In the genomic region with DNA sequence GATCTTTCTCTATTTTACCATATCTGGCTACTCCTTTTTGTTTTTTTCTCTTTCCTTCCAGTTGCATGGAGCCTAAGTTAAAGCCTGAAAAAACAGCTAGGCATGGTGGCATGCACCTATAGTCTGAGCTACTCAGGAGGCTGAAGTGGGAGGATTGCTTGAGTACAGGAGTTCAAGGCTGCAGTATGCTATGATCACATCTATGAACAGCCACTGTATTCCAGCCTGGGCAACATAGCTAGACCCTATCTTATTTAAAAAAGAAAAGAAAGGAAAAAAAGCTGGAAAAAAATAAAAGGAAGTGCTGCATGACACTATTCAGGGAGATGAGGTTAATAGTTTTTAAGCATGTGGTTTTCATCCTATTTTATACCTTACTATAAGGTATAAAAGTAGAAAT, we compare ENCODE assay signal across 28 cellular contexts. TPM values are rescaled to one million over a fixed set of nuclear protein-coding genes. Genes with fewer than 3 reads are reported as not detected.
DNase-seq lines count a peak whose midpoint lies in the region; ATAC-seq and TF ChIP-seq lines count a peak whose summit lies in the region.
"Had no signal": no experiment of that assay in that cellular context is flagged by ENCODE, and none has a peak within 500 bp of the region (broad histone marks: within the 10 kb centered on the region; RNA-seq: fewer than 3 reads in every experiment).

No MANE protein-coding gene starts in this region.

- peaks cover 2% of the 10 kb centered on the region for H3K36me3 Mint-ChIP-seq in activated naive CD8-positive, alpha-beta T cell treated with anti-CD3 and anti-CD28 coated beads, Interleukin-2, amount 50 U/mL, for 24 hours (ENCODE audit: low read depth)
- H3K36me3 Mint-ChIP-seq in activated naive CD8-positive, alpha-beta T cell treated with anti-CD3 and anti-CD28 coated beads for 36 hours, result peaks cover 2% of the 10 kb centered on the region
- no peaks in the 10 kb centered on the region for H3K36me3 Mint-ChIP-seq in memory B cell
- H3K36me3 Mint-ChIP-seq: immature natural killer cell had no signal

- no peak for ATAC-seq in activated naive CD8-positive, alpha-beta T cell treated with anti-CD3 and anti-CD28 coated beads, Interleukin-2, amount 50 U/mL, for 24 hours
- no peak for ATAC-seq in memory B cell (ENCODE audit: low read depth)
- ATAC-seq: activated naive CD4-positive, alpha-beta T cell treated with anti-CD3 and anti-CD28 coated beads, Interleukin-2, amount 50 U/mL, for 72 hours; stimulated activated naive CD8-positive, alpha-beta T cell treated with anti-CD3 and anti-CD28 coated beads, Interleukin-15, amount 100 ng/mL, for 72 hours had no signal

- no peak overlapping the region for H3K27ac ChIP-seq in SU-DHL-6 (ENCODE audit: low read depth, low read length)
- H3K27ac ChIP-seq in breast epithelium, result no peak overlapping the region
- H3K27ac ChIP-seq: left ventricle myocardium inferior, Peyer's patch, SJCRH30, tibial artery had no signal

- H3K9me3 Mint-ChIP-seq in activated naive CD8-positive, alpha-beta T cell treated with anti-CD3 and anti-CD28 coated beads, Interleukin-2, amount 50 U/mL, for 24 hours, result no peaks in the 10 kb centered on the region
- H3K9me3 Mint-ChIP-seq in activated naive CD8-positive, alpha-beta T cell treated with anti-CD3 and anti-CD28 coated beads for 36 hours, result no peaks in the 10 kb centered on the region
- H3K9me3 Mint-ChIP-seq in memory B cell, result no peaks in the 10 kb centered on the region
- H3K9me3 Mint-ChIP-seq: activated CD4-positive, alpha-beta T cell treated with anti-CD3 and anti-CD28 coated beads, Interleukin-2, amount 10 ng/mL, durations not matched to agents 7 days and 5 days; activated naive CD4-positive, alpha-beta T cell treated with anti-CD3 and anti-CD28 coated beads, Interleukin-2, amount 50 U/mL, for 72 hours; activated T-helper 1 cell treated with anti-CD3 and anti-CD28 coated beads, Interleukin-12 subunit alpha, Interleukin-12 subunit beta, Interleukin-2, Interleukin-4 antibody, amounts not matched to agents 30 ng/mL and 10 ng/mL and 1 ng/mL, durations not matched to agents 14 hours and 24 hours and 36 hours; immature natural killer cell; stimulated activated naive CD8-positive, alpha-beta T cell treated with anti-CD3 and anti-CD28 coated beads, Interleukin-15, amount 100 ng/mL, for 72 hours had no signal

- H3K4me2 ChIP-seq in SU-DHL-6 (ENCODE audit: low read depth, low read length, poor library complexity, severe bottlenecking), result peak overlapping the region; percentile 21

- H3K9ac ChIP-seq in SU-DHL-6 (ENCODE audit: low read length), result no peak overlapping the region

- no peaks in the 10 kb centered on the region for H3K4me1 ChIP-seq in breast epithelium

- no peaks in the 10 kb centered on the region for H3K9me2 ChIP-seq in SU-DHL-6 (replicated peaks; ENCODE audit: insufficient read depth, low read length)

- TF ChIP-seq CTCF in SU-DHL-6 (IDR thresholded peaks at IDR 0.05; ENCODE audit: insufficient read depth, low read length, poor library complexity, severe bottlenecking) (no peak), breast epithelium (IDR thresholded peaks at IDR 0.05) (no peak)

- peaks cover 9% of the 10 kb centered on the region for H3K79me2 ChIP-seq in SU-DHL-6 (ENCODE audit: insufficient read depth, low read length)

- peak overlapping the region; percentile 3 for H3K4me3 Mint-ChIP-seq in activated naive CD8-positive, alpha-beta T cell treated with anti-CD3 and anti-CD28 coated beads, Interleukin-2, amount 50 U/mL, for 24 hours
- H3K4me3 Mint-ChIP-seq in activated naive CD8-positive, alpha-beta T cell treated with anti-CD3 and anti-CD28 coated beads for 36 hours, result no peak overlapping the region
- H3K4me3 Mint-ChIP-seq in memory B cell, result no peak overlapping the region
- H3K4me3 Mint-ChIP-seq: activated CD4-positive, alpha-beta T cell treated with anti-CD3 and anti-CD28 coated beads, Interleukin-2, amount 10 ng/mL, durations not matched to agents 7 days and 5 days; activated T-helper 1 cell treated with anti-CD3 and anti-CD28 coated beads, Interleukin-12 subunit alpha, Interleukin-12 subunit beta, Interleukin-2, Interleukin-4 antibody, amounts not matched to agents 30 ng/mL and 10 ng/mL and 1 ng/mL, durations not matched to agents 14 hours and 24 hours and 36 hours; stimulated activated naive CD8-positive, alpha-beta T cell treated with anti-CD3 and anti-CD28 coated beads, Interleukin-15, amount 100 ng/mL, for 72 hours had no signal

- no peak for TF ChIP-seq POLR2A in breast epithelium (IDR thresholded peaks at IDR 0.05)

- no peaks in the 10 kb centered on the region for H3K27me3 Mint-ChIP-seq in activated naive CD8-positive, alpha-beta T cell treated with anti-CD3 and anti-CD28 coated beads, Interleukin-2, amount 50 U/mL, for 24 hours
- no peaks in the 10 kb centered on the region for H3K27me3 Mint-ChIP-seq in activated naive CD8-positive, alpha-beta T cell treated with anti-CD3 and anti-CD28 coated beads for 36 hours
- no peaks in the 10 kb centered on the region for H3K27me3 Mint-ChIP-seq in memory B cell

- H3K9me3 ChIP-seq in SU-DHL-6 (ENCODE audit: insufficient read depth, low read length) (no peaks in the 10 kb centered on the region), breast epithelium (no peaks in the 10 kb centered on the region)
- H3K9me3 ChIP-seq: left ventricle myocardium inferior, Peyer's patch, SJCRH30, tibial artery had no signal

- no peaks in the 10 kb centered on the region for H3K27me3 ChIP-seq in SU-DHL-6 (ENCODE audit: low read length)
- no peaks in the 10 kb centered on the region for H3K27me3 ChIP-seq in breast epithelium
- H3K27me3 ChIP-seq: Peyer's patch, SJCRH30, tibial artery had no signal

- H3K36me3 ChIP-seq in SU-DHL-6 (ENCODE audit: low read length) (no peaks in the 10 kb centered on the region), breast epithelium (no peaks in the 10 kb centered on the region)
- H3K36me3 ChIP-seq: left ventricle myocardium inferior, Peyer's patch, SJCRH30, tibial artery had no signal

- H4K20me1 ChIP-seq in SU-DHL-6 (ENCODE audit: low read depth, low read length), result no peaks in the 10 kb centered on the region

- H2AFZ ChIP-seq in SU-DHL-6 (ENCODE audit: low read depth, low read length, severe bottlenecking), result no peak overlapping the region

- intact Hi-C loops in breast epithelium (cut with DNase I; ENCODE audit: low total_unique reads), result no loop called here

- DNase-seq in activated naive CD8-positive, alpha-beta T cell treated with anti-CD3 and anti-CD28 coated beads, Interleukin-2, amount 50 U/mL, for 24 hours, result no peak
- no peak for DNase-seq in activated naive CD8-positive, alpha-beta T cell treated with anti-CD3 and anti-CD28 coated beads for 36 hours
- DNase-seq in memory B cell (ENCODE audit: low spot score in 2 of 2) (no peak), breast epithelium (ENCODE audit: low spot score in 2 of 2) (no peak), NCI-H146 treated with DMSO at 0.1 percent for 48 hours (lab: John Stamatoyannopoulos, UW; ENCODE audit: unreplicated experiment) (no peak), AG08395 (ENCODE audit: low spot score) (no peak), DMS153 treated with DMSO at 0.1 percent for 48 hours (lab: John Stamatoyannopoulos, UW; ENCODE audit: unreplicated experiment) (no peak)
- DNase-seq: 8988T; activated CD4-positive, alpha-beta T cell treated with anti-CD3 and anti-CD28 coated beads, Interleukin-2, amount 10 ng/mL, durations not matched to agents 7 days and 5 days; cerebellar nuclear complex; erythroblast; foreskin fibroblast; immature natural killer cell; left ventricle myocardium inferior; NCI-H1092 treated with DMSO at 0.1 percent for 48 hours; NCI-H2081; NCI-H345; NCI-H82; nucleus accumbens; Peyer's patch; SJCRH30; stimulated activated CD4-positive, alpha-beta T cell treated with anti-CD3 and anti-CD28 coated beads, Interleukin-4, amount 100 ng/mL, for 1 hour; stimulated activated naive CD8-positive, alpha-beta T cell treated with anti-CD3 and anti-CD28 coated beads, Interleukin-15, amount 100 ng/mL, for 72 hours; tibial artery had no signal

- H3K4me3 ChIP-seq in SU-DHL-6 (ENCODE audit: insufficient read depth, low read length, poor library complexity, severe bottlenecking) (no peak overlapping the region), breast epithelium (no peak overlapping the region)
- H3K4me3 ChIP-seq: left ventricle myocardium inferior, Peyer's patch, SJCRH30, smooth muscle cell, tibial artery had no signal

- H3K4me1 Mint-ChIP-seq in activated naive CD8-positive, alpha-beta T cell treated with anti-CD3 and anti-CD28 coated beads, Interleukin-2, amount 50 U/mL, for 24 hours, result peaks cover 42% of the 10 kb centered on the region
- H3K4me1 Mint-ChIP-seq in activated naive CD8-positive, alpha-beta T cell treated with anti-CD3 and anti-CD28 coated beads for 36 hours, result peaks cover 23% of the 10 kb centered on the region
- peaks cover 58% of the 10 kb centered on the region for H3K4me1 Mint-ChIP-seq in memory B cell

- H3F3A ChIP-seq in SU-DHL-6 (ENCODE audit: insufficient read depth), result peaks cover 31% of the 10 kb centered on the region

- H3K27ac Mint-ChIP-seq in activated naive CD8-positive, alpha-beta T cell treated with anti-CD3 and anti-CD28 coated beads, Interleukin-2, amount 50 U/mL, for 24 hours, result no peak overlapping the region
- no peak overlapping the region for H3K27ac Mint-ChIP-seq in activated naive CD8-positive, alpha-beta T cell treated with anti-CD3 and anti-CD28 coated beads for 36 hours
- H3K27ac Mint-ChIP-seq in memory B cell, result peak overlapping the region; percentile 96
- H3K27ac Mint-ChIP-seq: activated CD4-positive, alpha-beta T cell treated with anti-CD3 and anti-CD28 coated beads, Interleukin-2, amount 10 ng/mL, durations not matched to agents 7 days and 5 days; activated naive CD4-positive, alpha-beta T cell treated with anti-CD3 and anti-CD28 coated beads, Interleukin-2, amount 50 U/mL, for 72 hours; activated T-helper 1 cell treated with anti-CD3 and anti-CD28 coated beads, Interleukin-12 subunit alpha, Interleukin-12 subunit beta, Interleukin-2, Interleukin-4 antibody, amounts not matched to agents 30 ng/mL and 10 ng/mL and 1 ng/mL, durations not matched to agents 14 hours and 24 hours and 36 hours; stimulated activated naive CD8-positive, alpha-beta T cell treated with anti-CD3 and anti-CD28 coated beads, Interleukin-15, amount 100 ng/mL, for 72 hours had no signal

RNA-seq across cellular contexts. Expression of a gene that starts 4.0 kb away (rescaled TPM):
- total RNA-seq in activated naive CD8-positive, alpha-beta T cell treated with anti-CD3 and anti-CD28 coated beads for 36 hours, result 10 to 100 TPM; 15.2 to 15.6 TPM
- 10 to 100 TPM; 37.0 to 64.5 (median 53.1) TPM for total RNA-seq in breast epithelium
